1 cellular context compared by ENCODE assay signal in genomic region chr1:228061411-228062084, GRCh38.
TF ChIP-seq lines count a peak whose summit lies in the region.

No MANE protein-coding gene starts in this region.

TF ChIP-seq in GM23338, 12 proteins besides CTCF, POLR2A, EP300 and RAD21 (continued from another document):
- no peak for TF ChIP-seq ZNF462 (CRISPR knock-in tag; IDR thresholded peaks at IDR 0.05)
- TF ChIP-seq, protein P1, sequence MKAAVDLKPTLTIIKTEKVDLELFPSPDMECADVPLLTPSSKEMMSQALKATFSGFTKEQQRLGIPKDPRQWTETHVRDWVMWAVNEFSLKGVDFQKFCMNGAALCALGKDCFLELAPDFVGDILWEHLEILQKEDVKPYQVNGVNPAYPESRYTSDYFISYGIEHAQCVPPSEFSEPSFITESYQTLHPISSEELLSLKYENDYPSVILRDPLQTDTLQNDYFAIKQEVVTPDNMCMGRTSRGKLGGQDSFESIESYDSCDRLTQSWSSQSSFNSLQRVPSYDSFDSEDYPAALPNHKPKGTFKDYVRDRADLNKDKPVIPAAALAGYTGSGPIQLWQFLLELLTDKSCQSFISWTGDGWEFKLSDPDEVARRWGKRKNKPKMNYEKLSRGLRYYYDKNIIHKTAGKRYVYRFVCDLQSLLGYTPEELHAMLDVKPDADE (IDR thresholded peaks at IDR 0.05): no peak
- no peak for TF ChIP-seq JUNB (IDR thresholded peaks at IDR 0.05; ENCODE audit: unreplicated experiment)
- no peak for TF ChIP-seq EZH2 (IDR thresholded peaks at IDR 0.05; ENCODE audit: low read depth, unreplicated experiment)
- no peak for TF ChIP-seq CREB1 (CRISPR knock-in tag; IDR thresholded peaks at IDR 0.05; ENCODE audit: low read depth)
- no peak for TF ChIP-seq STAT1 (IDR thresholded peaks at IDR 0.05; ENCODE audit: unreplicated experiment)
- TF ChIP-seq POLR2AphosphoS5 (IDR thresholded peaks at IDR 0.05; ENCODE audit: low read depth): no peak
- TF ChIP-seq EZH2phosphoT487 (IDR thresholded peaks at IDR 0.05; ENCODE audit: unreplicated experiment): no peak
- TF ChIP-seq, protein P2, sequence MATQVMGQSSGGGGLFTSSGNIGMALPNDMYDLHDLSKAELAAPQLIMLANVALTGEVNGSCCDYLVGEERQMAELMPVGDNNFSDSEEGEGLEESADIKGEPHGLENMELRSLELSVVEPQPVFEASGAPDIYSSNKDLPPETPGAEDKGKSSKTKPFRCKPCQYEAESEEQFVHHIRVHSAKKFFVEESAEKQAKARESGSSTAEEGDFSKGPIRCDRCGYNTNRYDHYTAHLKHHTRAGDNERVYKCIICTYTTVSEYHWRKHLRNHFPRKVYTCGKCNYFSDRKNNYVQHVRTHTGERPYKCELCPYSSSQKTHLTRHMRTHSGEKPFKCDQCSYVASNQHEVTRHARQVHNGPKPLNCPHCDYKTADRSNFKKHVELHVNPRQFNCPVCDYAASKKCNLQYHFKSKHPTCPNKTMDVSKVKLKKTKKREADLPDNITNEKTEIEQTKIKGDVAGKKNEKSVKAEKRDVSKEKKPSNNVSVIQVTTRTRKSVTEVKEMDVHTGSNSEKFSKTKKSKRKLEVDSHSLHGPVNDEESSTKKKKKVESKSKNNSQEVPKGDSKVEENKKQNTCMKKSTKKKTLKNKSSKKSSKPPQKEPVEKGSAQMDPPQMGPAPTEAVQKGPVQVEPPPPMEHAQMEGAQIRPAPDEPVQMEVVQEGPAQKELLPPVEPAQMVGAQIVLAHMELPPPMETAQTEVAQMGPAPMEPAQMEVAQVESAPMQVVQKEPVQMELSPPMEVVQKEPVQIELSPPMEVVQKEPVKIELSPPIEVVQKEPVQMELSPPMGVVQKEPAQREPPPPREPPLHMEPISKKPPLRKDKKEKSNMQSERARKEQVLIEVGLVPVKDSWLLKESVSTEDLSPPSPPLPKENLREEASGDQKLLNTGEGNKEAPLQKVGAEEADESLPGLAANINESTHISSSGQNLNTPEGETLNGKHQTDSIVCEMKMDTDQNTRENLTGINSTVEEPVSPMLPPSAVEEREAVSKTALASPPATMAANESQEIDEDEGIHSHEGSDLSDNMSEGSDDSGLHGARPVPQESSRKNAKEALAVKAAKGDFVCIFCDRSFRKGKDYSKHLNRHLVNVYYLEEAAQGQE (IDR thresholded peaks at IDR 0.05; ENCODE audit: unreplicated experiment): no peak
